Comparison of ENCODE assay signal across 7 cellular contexts in the genomic region with DNA sequence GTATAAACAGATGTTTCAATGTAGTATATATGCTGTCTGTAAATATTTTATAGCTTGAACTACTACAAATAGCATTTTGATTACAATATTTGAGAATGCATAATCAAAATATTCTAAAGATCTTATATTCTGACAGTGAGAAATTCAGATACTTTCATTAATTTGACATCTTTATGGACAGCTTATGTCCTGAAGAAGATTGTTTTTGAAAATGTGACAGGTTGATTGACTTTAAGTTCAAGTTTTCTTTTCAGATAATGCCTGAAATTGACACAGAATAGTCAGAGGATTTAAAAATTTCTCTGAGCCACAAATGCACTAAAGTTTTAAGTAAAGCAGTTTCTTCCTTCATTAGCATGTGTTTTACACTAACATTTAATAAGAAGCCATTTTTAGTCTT.
"Had no signal": no experiment of that assay in that cellular context is flagged by ENCODE, and none has a peak within 500 bp of the region (broad histone marks: within the 10 kb centered on the region; RNA-seq: fewer than 3 reads in every experiment).

No MANE protein-coding gene starts in this region.

- H3K4me3 ChIP-seq: K562 had no signal

- H3K27ac ChIP-seq: HL-60 had no signal

- FAIRE-seq: HepG2, HTR-8/SVneo, K562 had no signal

- DNase-seq: IMR-90, KBM-7, KG1 had no signal

- ATAC-seq: HepG2, K562 had no signal
